1 cellular context compared by ENCODE assay signal in genomic region chr3:46634856-46635255, GRCh38.
TF ChIP-seq lines count a peak whose summit lies in the region.

No MANE protein-coding gene starts in this region.

TF ChIP-seq in HepG2, 621 proteins besides CTCF, POLR2A, EP300 and RAD21:
- TF ChIP-seq SALL1 (CRISPR knock-in tag; IDR thresholded peaks at IDR 0.05) (no peak), ZNF30 (CRISPR knock-in tag; IDR thresholded peaks at IDR 0.05) (no peak), ZNF12 (CRISPR knock-in tag; IDR thresholded peaks at IDR 0.05) (peak; percentile 74), ZZZ3 (CRISPR knock-in tag; IDR thresholded peaks at IDR 0.05; ENCODE audit: borderline replicate concordance) (no peak), ZNF337 (CRISPR knock-in tag; IDR thresholded peaks at IDR 0.05; ENCODE audit: borderline replicate concordance, low read depth) (no peak), ZFP91 (CRISPR knock-in tag; IDR thresholded peaks at IDR 0.05; ENCODE audit: borderline replicate concordance) (no peak)
